8 cellular contexts compared by ENCODE assay signal in genomic region chr12:24561411-24561871, GRCh38.
DNase-seq lines count a peak whose midpoint lies in the region; ATAC-seq and TF ChIP-seq lines count a peak whose summit lies in the region.

No MANE protein-coding gene starts in this region.

- H4K20me1 ChIP-seq in osteoblast (ENCODE audit: insufficient read depth, low read length): no peaks in the 10 kb centered on the region

- no peaks in the 10 kb centered on the region for H3K79me2 ChIP-seq in osteoblast (ENCODE audit: insufficient read depth, low read length)

- ATAC-seq in HG03175 (IDR thresholded peaks at IDR 0.05; ENCODE audit: unreplicated experiment): no peak

- DNase-seq in NCI-H526 (lab: John Stamatoyannopoulos, UW) (peak; percentile 9 to 32), NCI-H526 treated with DMSO at 0.1 percent for 48 hours (lab: John Stamatoyannopoulos, UW) (no peak), WERI-Rb-1 (no peak), globus pallidus (ENCODE audit: low spot score) (peak; percentile 23), osteoblast (ENCODE audit: insufficient read length, low spot score, missing footprints) (peak; percentile 94), KBM-7 (no peak), COR-L47 (lab: John Stamatoyannopoulos, UW) (no peak)

- H3K27ac ChIP-seq in WERI-Rb-1 (no peak overlapping the region), osteoblast (ENCODE audit: low read depth, low read length) (no peak overlapping the region)

- peak overlapping the region; percentile 95 for H3K4me2 ChIP-seq in osteoblast (ENCODE audit: insufficient read depth, low read length)

- H3K36me3 ChIP-seq in WERI-Rb-1 (no peaks in the 10 kb centered on the region), osteoblast (ENCODE audit: insufficient read depth, low read length) (no peaks in the 10 kb centered on the region)

- peaks cover 29% of the 10 kb centered on the region for H3K27me3 ChIP-seq in WERI-Rb-1 (ENCODE audit: insufficient read depth, low read depth, severe bottlenecking)
- H3K27me3 ChIP-seq in osteoblast (ENCODE audit: insufficient read depth, low read length): peaks cover 35% of the 10 kb centered on the region

- peaks cover 14% of the 10 kb centered on the region for H3K4me1 ChIP-seq in osteoblast (ENCODE audit: insufficient read depth, low read length)

- peak overlapping the region; percentile 89 for H2AFZ ChIP-seq in osteoblast (ENCODE audit: low read length)

- in situ Hi-C loops in KBM-7 (cut with MboI; ENCODE audit: low pct_unique_long_range_greater_than_20kb, low sequenced_read_pairs): no loop called here

- H3K4me3 ChIP-seq in WERI-Rb-1 (ENCODE audit: low read depth, low read length) (peak overlapping the region; percentile 59), osteoblast (ENCODE audit: insufficient read depth, low read length) (peak overlapping the region; percentile 79)

- TF ChIP-seq CTCF in WERI-Rb-1 (IDR thresholded peaks at IDR 0.05; ENCODE audit: low read depth, low read length) (no peak), osteoblast (IDR thresholded peaks at IDR 0.05; ENCODE audit: extremely low read depth, low read depth, low read length) (no peak)

- H3K9me3 ChIP-seq in WERI-Rb-1 (ENCODE audit: severe bottlenecking) (no peaks in the 10 kb centered on the region), osteoblast (ENCODE audit: low read depth, low read length) (no peaks in the 10 kb centered on the region)

Comparison
In these comparisons a context has a peak if more than half of its experiments do, and no peak if none do; other contexts are left out.
1. DNase-seq: peak in NCI-H526 (2 of 2), globus pallidus (single experiment) and osteoblast (single experiment); none in NCI-H526 treated with DMSO at 0.1 percent for 48 hours (single experiment), WERI-Rb-1 (single experiment), KBM-7 (single experiment) and COR-L47 (single experiment).